Comparison of ENCODE assay signal across 14 cellular contexts in the genomic region with DNA sequence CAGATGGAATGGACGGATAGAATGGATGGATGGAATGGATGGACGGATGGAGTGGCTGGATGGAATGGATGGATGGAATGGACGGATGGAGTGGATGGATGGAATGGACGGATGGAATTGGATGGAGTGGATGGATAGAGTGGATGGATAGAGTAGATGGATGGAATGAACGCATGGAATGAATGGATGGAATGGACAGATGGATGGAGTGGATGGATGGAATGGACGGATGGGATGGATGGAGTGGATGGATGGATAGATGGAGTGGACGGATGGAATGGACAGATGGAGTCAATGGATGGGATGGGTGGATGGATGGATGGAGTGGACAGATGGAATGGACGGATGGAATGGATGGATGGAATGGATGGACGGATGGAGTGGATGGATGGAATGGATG.
DNase-seq lines count a peak whose midpoint lies in the region; ATAC-seq and TF ChIP-seq lines count a peak whose summit lies in the region.
"Had no signal": no experiment of that assay in that cellular context is flagged by ENCODE, and none has a peak within 500 bp of the region (broad histone marks: within the 10 kb centered on the region; RNA-seq: fewer than 3 reads in every experiment).

No MANE protein-coding gene starts in this region.

- no peaks in the 10 kb centered on the region for H3K79me1 ChIP-seq in H9 (ENCODE audit: insufficient read depth, low read depth, low read length, poor library complexity, severe bottlenecking)

- H2BK20ac ChIP-seq in H9 (ENCODE audit: low read depth, low read length, poor library complexity, severe bottlenecking) = no peak overlapping the region

- peak overlapping the region; percentile 91 for H3K56ac ChIP-seq in H9 (ENCODE audit: insufficient read length, low read depth, low read length)

- H3K4me1 ChIP-seq in H9 (ENCODE audit: insufficient read depth, low read length) (peaks cover 4% of the 10 kb centered on the region; the same call in 1 of the 2 replicates), gastrocnemius medialis (no peaks in the 10 kb centered on the region), HAP-1 (no peaks in the 10 kb centered on the region)

- H3K79me2 ChIP-seq in H9 (ENCODE audit: insufficient read depth, low read length) = no peaks in the 10 kb centered on the region

- no peak for TF ChIP-seq CTCF in H9 (conservative IDR thresholded peaks at IDR 0.05)
- TF ChIP-seq CTCF in endothelial cell (IDR thresholded peaks at IDR 0.05; ENCODE audit: unreplicated experiment) = no peak
- TF ChIP-seq CTCF in gastrocnemius medialis (IDR thresholded peaks at IDR 0.05 in 4 of 5, conservative IDR thresholded peaks at IDR 0.05 in 1 of 5) = no peak

- H2BK5ac ChIP-seq in H9 (ENCODE audit: insufficient read length, low read length) = no peak overlapping the region

- H3K9me3 Mint-ChIP-seq in T-helper 1 cell treated with Interleukin-12 subunit alpha and Interleukin-12 subunit beta and Interleukin-4 antibody, amounts not matched to agents 30 μg/mL and 1 μg/mL, for 36 hours = peaks cover 22% of the 10 kb centered on the region
- H3K9me3 Mint-ChIP-seq in H9 (peaks cover 28 to 29% of the 10 kb centered on the region in 2 experiments), endothelial cell (ENCODE audit: unreplicated experiment) (peaks cover 20% of the 10 kb centered on the region)
- H3K9me3 Mint-ChIP-seq in stimulated activated memory B cell treated with anti-CD40 and anti-IgM and Interleukin-4, amounts not matched to agents 10 μg/mL and 1 μg/mL and 100 μg/mL, for 72 hours = peaks cover 20% of the 10 kb centered on the region

- H2BK12ac ChIP-seq in H9 (ENCODE audit: insufficient read length, low read depth, low read length) = no peak overlapping the region

- no peak for ATAC-seq in stimulated activated memory B cell treated with anti-CD40 and anti-IgM and Interleukin-4, amounts not matched to agents 10 μg/mL and 1 μg/mL and 100 μg/mL, for 72 hours
- ATAC-seq in gastrocnemius medialis = no peak
- ATAC-seq: HepG2 had no signal

- H4K5ac ChIP-seq in H9 (ENCODE audit: insufficient read length, low read depth, low read length) = no peak overlapping the region

- no peak overlapping the region for H3K18ac ChIP-seq in H9 (ENCODE audit: insufficient read length, low read depth, low read length)

- H2AK5ac ChIP-seq in H9 (ENCODE audit: insufficient read length, low read length) = no peak overlapping the region

- H3K27ac ChIP-seq in H9 (ENCODE audit: insufficient read length, low read depth, low read length) (no peak overlapping the region), gastrocnemius medialis (no peak overlapping the region)
- H3K27ac ChIP-seq: 22Rv1 had no signal

- H4K8ac ChIP-seq in H9 (replicated peaks; ENCODE audit: insufficient read length, low read depth, low read length) = no peak overlapping the region

- peaks cover 14% of the 10 kb centered on the region for H3K36me3 Mint-ChIP-seq in T-helper 1 cell treated with Interleukin-12 subunit alpha and Interleukin-12 subunit beta and Interleukin-4 antibody, amounts not matched to agents 30 μg/mL and 1 μg/mL, for 36 hours (ENCODE audit: low read depth)
- H3K36me3 Mint-ChIP-seq in H9 (ENCODE audit: insufficient read depth in 1 of 3, low read depth in 3 of 3) (peaks cover 21 to 26% (median 23%) of the 10 kb centered on the region in 3 experiments), endothelial cell (ENCODE audit: low read depth, unreplicated experiment) (peaks cover 22% of the 10 kb centered on the region)
- peaks cover 19% of the 10 kb centered on the region for H3K36me3 Mint-ChIP-seq in stimulated activated memory B cell treated with anti-CD40 and anti-IgM and Interleukin-4, amounts not matched to agents 10 μg/mL and 1 μg/mL and 100 μg/mL, for 72 hours
- H3K36me3 Mint-ChIP-seq: CD14-positive monocyte had no signal

- H4K20me1 ChIP-seq in H9 (ENCODE audit: control insufficient read depth, insufficient read depth, insufficient read length) = no peaks in the 10 kb centered on the region

- no peaks in the 10 kb centered on the region for H3K23me2 ChIP-seq in H9 (ENCODE audit: insufficient read length, low read depth, low read length, poor library complexity, severe bottlenecking)

- no peaks in the 10 kb centered on the region for H3K27me3 ChIP-seq in H9 (ENCODE audit: insufficient read depth, low read length)
- H3K27me3 ChIP-seq in gastrocnemius medialis = peaks cover 0 to 7% (median 0%) of the 10 kb centered on the region in 3 donors
- H3K27me3 ChIP-seq in HAP-1 (ENCODE audit: low read depth) = no peaks in the 10 kb centered on the region

- no peaks in the 10 kb centered on the region for H3K36me3 ChIP-seq in gastrocnemius medialis
- H3K36me3 ChIP-seq in HAP-1 (replicated peaks) = no peaks in the 10 kb centered on the region

- no peak overlapping the region for H3K4me2 ChIP-seq in H9 (ENCODE audit: insufficient read depth, insufficient read length, low read length)

- no peak overlapping the region for H3K23ac ChIP-seq in H9 (ENCODE audit: insufficient read length, low read depth, low read length)

- no peak overlapping the region for H3K14ac ChIP-seq in H9 (ENCODE audit: insufficient read depth, low read length)

- no peak overlapping the region for H3K9ac ChIP-seq in H9 (ENCODE audit: extremely low read depth, insufficient read length, low read length)

- no peak overlapping the region for H2AFZ ChIP-seq in H9 (ENCODE audit: low read length)

- intact Hi-C loops in gastrocnemius medialis (cut with DNase I; ENCODE audit: low total_unique reads) = no loop called here

- H2BK15ac ChIP-seq in H9 (ENCODE audit: low read depth, low read length) = no peak overlapping the region

- no peak overlapping the region for H3T11ph ChIP-seq in H9 (ENCODE audit: low read length)

- H3K9me3 ChIP-seq in H9 (ENCODE audit: control insufficient read depth, low read depth, low read length) (peaks cover 20% of the 10 kb centered on the region), gastrocnemius medialis (no peaks in the 10 kb centered on the region), HAP-1 (no peaks in the 10 kb centered on the region)
- H3K9me3 ChIP-seq: Caco-2 had no signal

- H3K4me3 ChIP-seq in gastrocnemius medialis (no peak overlapping the region), HAP-1 (no peak overlapping the region)

- no peak overlapping the region for H3K27ac Mint-ChIP-seq in T-helper 1 cell treated with Interleukin-12 subunit alpha and Interleukin-12 subunit beta and Interleukin-4 antibody, amounts not matched to agents 30 μg/mL and 1 μg/mL, for 36 hours
- H3K27ac Mint-ChIP-seq in H9 (no peak overlapping the region), endothelial cell (ENCODE audit: unreplicated experiment) (peak overlapping the region; percentile 58)
- H3K27ac Mint-ChIP-seq in stimulated activated memory B cell treated with anti-CD40 and anti-IgM and Interleukin-4, amounts not matched to agents 10 μg/mL and 1 μg/mL and 100 μg/mL, for 72 hours = peak overlapping the region; percentile 23
- H3K27ac Mint-ChIP-seq: CD14-positive monocyte had no signal

- H4K91ac ChIP-seq in H9 (ENCODE audit: insufficient read length, low read depth, low read length) = no peak overlapping the region

- H3K27me3 Mint-ChIP-seq in T-helper 1 cell treated with Interleukin-12 subunit alpha and Interleukin-12 subunit beta and Interleukin-4 antibody, amounts not matched to agents 30 μg/mL and 1 μg/mL, for 36 hours (ENCODE audit: low read depth) = peaks cover 3% of the 10 kb centered on the region
- H3K27me3 Mint-ChIP-seq in H9 (ENCODE audit: low read depth) (peaks cover 2% of the 10 kb centered on the region; the same call in 1 of the 2 replicates), endothelial cell (ENCODE audit: unreplicated experiment) (peaks cover 16% of the 10 kb centered on the region)
- H3K27me3 Mint-ChIP-seq in stimulated activated memory B cell treated with anti-CD40 and anti-IgM and Interleukin-4, amounts not matched to agents 10 μg/mL and 1 μg/mL and 100 μg/mL, for 72 hours = no peaks in the 10 kb centered on the region

- H3K4ac ChIP-seq in H9 (ENCODE audit: low read depth, low read length) = no peak overlapping the region

- 100% methylated on average over 3 of the region's 9 CpGs for WGBS in H9 (ENCODE audit: extremely low coverage, insufficient read length, low lambda C conversion rate)

- no peak for TF ChIP-seq POLR2A in gastrocnemius medialis (IDR thresholded peaks at IDR 0.05)

- in situ Hi-C loops in gastrocnemius medialis (cut with MboI; ENCODE audit: low sequenced_read_pairs in 4 of 4) = no loop called here
- in situ Hi-C loops in HAP-1 (cut with MboI; ENCODE audit: low sequenced_read_pairs) = no loop called here

- DNase-seq in T-helper 1 cell (no peak), H9 (no peak), endothelial cell (ENCODE audit: low spot score) (no peak), gastrocnemius medialis (no peak), HAP-1 (ENCODE audit: low spot score in 2 of 2) (no peak)
- DNase-seq: CD8-positive, alpha-beta memory T cell; DND-41; GF-D8 had no signal

- H3K4me1 Mint-ChIP-seq in T-helper 1 cell treated with Interleukin-12 subunit alpha and Interleukin-12 subunit beta and Interleukin-4 antibody, amounts not matched to agents 30 μg/mL and 1 μg/mL, for 36 hours (ENCODE audit: low read depth) = no peaks in the 10 kb centered on the region
- H3K4me1 Mint-ChIP-seq in H9 = peaks cover 23 to 38% of the 10 kb centered on the region in 2 experiments
- H3K4me1 Mint-ChIP-seq in endothelial cell (ENCODE audit: unreplicated experiment) = peaks cover 16% of the 10 kb centered on the region
- peaks cover 33% of the 10 kb centered on the region for H3K4me1 Mint-ChIP-seq in stimulated activated memory B cell treated with anti-CD40 and anti-IgM and Interleukin-4, amounts not matched to agents 10 μg/mL and 1 μg/mL and 100 μg/mL, for 72 hours
- H3K4me1 Mint-ChIP-seq: CD14-positive monocyte had no signal

- H2BK120ac ChIP-seq in H9 (ENCODE audit: low read depth, low read length, poor library complexity, severe bottlenecking) = no peak overlapping the region

- H3K4me3 Mint-ChIP-seq in T-helper 1 cell treated with Interleukin-12 subunit alpha and Interleukin-12 subunit beta and Interleukin-4 antibody, amounts not matched to agents 30 μg/mL and 1 μg/mL, for 36 hours = peak overlapping the region; percentile 15
- H3K4me3 Mint-ChIP-seq in H9 (no peak overlapping the region), endothelial cell (ENCODE audit: unreplicated experiment) (peak overlapping the region; percentile 77)
- H3K4me3 Mint-ChIP-seq in stimulated activated memory B cell treated with anti-CD40 and anti-IgM and Interleukin-4, amounts not matched to agents 10 μg/mL and 1 μg/mL and 100 μg/mL, for 72 hours = no peak overlapping the region
- H3K4me3 Mint-ChIP-seq: CD14-positive monocyte; CD8-positive, alpha-beta memory T cell had no signal

Comparison
In these comparisons a context has a peak if more than half of its experiments do, and no peak if none do; other contexts are left out.
1. H3K27ac Mint-ChIP-seq: peak in endothelial cell (single experiment) and stimulated activated memory B cell treated with anti-CD40 and anti-IgM and Interleukin-4, amounts not matched to agents 10 μg/mL and 1 μg/mL and 100 μg/mL, for 72 hours (single experiment); none in T-helper 1 cell treated with Interleukin-12 subunit alpha and Interleukin-12 subunit beta and Interleukin-4 antibody, amounts not matched to agents 30 μg/mL and 1 μg/mL, for 36 hours (single experiment) and H9 (0 of 3).
2. H3K4me3 Mint-ChIP-seq: peak in T-helper 1 cell treated with Interleukin-12 subunit alpha and Interleukin-12 subunit beta and Interleukin-4 antibody, amounts not matched to agents 30 μg/mL and 1 μg/mL, for 36 hours (single experiment) and endothelial cell (single experiment); none in H9 (0 of 2) and stimulated activated memory B cell treated with anti-CD40 and anti-IgM and Interleukin-4, amounts not matched to agents 10 μg/mL and 1 μg/mL and 100 μg/mL, for 72 hours (single experiment).